2 cellular contexts compared by ENCODE assay signal in genomic region chr12:118354903-118355302, GRCh38.
TF ChIP-seq lines count a peak whose summit lies in the region.

No MANE protein-coding gene starts in this region.

TF ChIP-seq in IMR-90, 13 proteins besides CTCF, POLR2A, EP300 and RAD21:
- no peak for TF ChIP-seq MAFK (IDR thresholded peaks at IDR 0.05; ENCODE audit: low read depth, low read length)
- TF ChIP-seq RFX5 (IDR thresholded peaks at IDR 0.05; ENCODE audit: low read depth, low read length), result no peak
- no peak for TF ChIP-seq USF2 (IDR thresholded peaks at IDR 0.05; ENCODE audit: low read depth, low read length)
- TF ChIP-seq MAZ (IDR thresholded peaks at IDR 0.05; ENCODE audit: borderline replicate concordance, low read depth, low read length), result no peak
- no peak for TF ChIP-seq MXI1 (IDR thresholded peaks at IDR 0.05; ENCODE audit: borderline replicate concordance, low read depth, low read length)
- TF ChIP-seq ELK1 (IDR thresholded peaks at IDR 0.05; ENCODE audit: borderline replicate concordance, low read depth, low read length), result no peak

TF ChIP-seq in SK-N-SH, 30 proteins besides CTCF, POLR2A, EP300 and RAD21:
- TF ChIP-seq NRF1 (IDR thresholded peaks at IDR 0.05; ENCODE audit: low read depth, low read length) (no peak), ELF1 (IDR thresholded peaks at IDR 0.05) (no peak), FOSL2 (IDR thresholded peaks at IDR 0.05; ENCODE audit: borderline replicate concordance, low read depth) (no peak), MAX (IDR thresholded peaks at IDR 0.05; ENCODE audit: low read depth) (no peak), FOXM1 (IDR thresholded peaks at IDR 0.05; ENCODE audit: low read depth) (no peak), TEAD4 (IDR thresholded peaks at IDR 0.05; ENCODE audit: borderline replicate concordance, insufficient read depth) (no peak), SMC3 (IDR thresholded peaks at IDR 0.05; ENCODE audit: low read depth, low read length) (no peak), TAF1 (IDR thresholded peaks at IDR 0.05; ENCODE audit: borderline replicate concordance, low read depth, low read length) (no peak), MXI1 (IDR thresholded peaks at IDR 0.05; ENCODE audit: low read depth, low read length) (no peak), ZBTB33 (IDR thresholded peaks at IDR 0.05; ENCODE audit: borderline replicate concordance, low read depth) (no peak), CHD2 (IDR thresholded peaks at IDR 0.05; ENCODE audit: low read length, partially characterized antibody) (no peak), REST (IDR thresholded peaks at IDR 0.05; ENCODE audit: low read depth, low read length) (no peak), SIN3A (IDR thresholded peaks at IDR 0.05; ENCODE audit: borderline replicate concordance, low read depth, low read length) (no peak), FOXJ3 (CRISPR knock-in tag; IDR thresholded peaks at IDR 0.05) (no peak), NFIC (IDR thresholded peaks at IDR 0.05; ENCODE audit: borderline replicate concordance) (no peak), POLR2AphosphoS5 (IDR thresholded peaks at IDR 0.05; ENCODE audit: low read depth, low read length) (no peak), TCF12 (IDR thresholded peaks at IDR 0.05) (no peak), PBX3 (IDR thresholded peaks at IDR 0.05) (no peak)
